Comparison of ENCODE assay signal across 21 cellular contexts in genomic region chrX:140393507-140393906, GRCh38.
"Had no signal": no experiment of that assay in that cellular context is flagged by ENCODE, and none has a peak within 500 bp of the region (broad histone marks: within the 10 kb centered on the region; RNA-seq: fewer than 3 reads in every experiment).

No MANE protein-coding gene starts in this region.

- H3K4me1 ChIP-seq: SJSA1 had no signal

- H3K36me3 Mint-ChIP-seq: IgD-negative memory B cell had no signal

- H3K27ac Mint-ChIP-seq: IgD-negative memory B cell had no signal

- DNase-seq: KBM-7, MG63, NCI-H1092 treated with DMSO at 0.1 percent for 48 hours, NCI-H1436, NCI-H187, NCI-H2029, NCI-H2081 treated with DMSO at 0.1 percent for 48 hours, NCI-H2171, NCI-H226, NCI-H446, NCI-H510A, NCI-H524 treated with DMSO at 0.1 percent for 48 hours, NCI-H69, NCI-H774, Right ventricle myocardium superior, RPMI8226, SIG-M5 had no signal

- H3K4me1 Mint-ChIP-seq: IgD-negative memory B cell had no signal

- H3K36me3 ChIP-seq: MG63, SJSA1 had no signal

- H3K27me3 ChIP-seq: MG63, SJSA1 had no signal

- H3K4me3 ChIP-seq: MG63, SJSA1, SK-N-MC had no signal

- H3K9me3 ChIP-seq: MG63, SJSA1 had no signal

- H3K27ac ChIP-seq: SJSA1, SK-N-MC had no signal

- H3K4me3 Mint-ChIP-seq: IgD-negative memory B cell had no signal

- FAIRE-seq: RCC 7860 had no signal
